In genomic region chr17:43879723-43880419, GRCh38 we compare ENCODE assay signal across 16 cellular contexts. TPM values are rescaled to one million over a fixed set of nuclear protein-coding genes. Genes with fewer than 3 reads are reported as not detected.
DNase-seq lines count a peak whose midpoint lies in the region; ATAC-seq, FAIRE-seq and TF ChIP-seq lines count a peak whose summit lies in the region.
"Had no signal": no experiment of that assay in that cellular context is flagged by ENCODE, and none has a peak within 500 bp of the region (broad histone marks: within the 10 kb centered on the region; RNA-seq: fewer than 3 reads in every experiment).

No MANE protein-coding gene starts in this region.

- no peak for TF ChIP-seq POLR2A in upper lobe of left lung (IDR thresholded peaks at IDR 0.05)

- peaks cover 0 to 8% (median 5%) of the 10 kb centered on the region in 4 donors for H3K4me1 ChIP-seq in upper lobe of left lung

- H3K9me3 ChIP-seq in upper lobe of left lung, result no peaks in the 10 kb centered on the region
- H3K9me3 ChIP-seq: Caco-2 had no signal

- no peak for TF ChIP-seq EP300 in upper lobe of left lung (IDR thresholded peaks at IDR 0.05)

- H3K27ac ChIP-seq in upper lobe of left lung, result no peak overlapping the region
- H3K27ac ChIP-seq: HL-60, KMS-11 had no signal

- H3K4me3 ChIP-seq in H7 (ENCODE audit: insufficient read depth, low read depth, low read length) (no peak overlapping the region), upper lobe of left lung (no peak overlapping the region)
- H3K4me3 ChIP-seq: GM12878, GM23338 had no signal

- H3K36me3 ChIP-seq in H7 (replicated peaks; ENCODE audit: control insufficient read depth, insufficient read depth, low read length) (peaks cover 1% of the 10 kb centered on the region), upper lobe of left lung (no peaks in the 10 kb centered on the region)

- intact Hi-C loops in sciatic nerve (cut with DNase I), result loop anchor here (2.0 kb wide), 1 partner anchor 45 kb away; no protein-coding TSS in a partner anchor

- DNase-seq in H7 (peak; percentile 21), HTR-8/SVneo (ENCODE audit: insufficient read length, low spot score) (no peak), islet precursor cell (peak; percentile 46), sciatic nerve (ENCODE audit: low spot score) (peak; percentile 54), upper lobe of left lung (no peak), DMS 273 (lab: John Stamatoyannopoulos, UW; ENCODE audit: unreplicated experiment) (no peak), COLO668 (lab: John Stamatoyannopoulos, UW; ENCODE audit: unreplicated experiment) (no peak), GM03348 (ENCODE audit: low spot score) (no peak)

- peak; percentile 59 for FAIRE-seq in HTR-8/SVneo (lab: Jason Lieb, UNC)

- no peaks in the 10 kb centered on the region for H3K27me3 ChIP-seq in H7 (ENCODE audit: control insufficient read depth, insufficient read depth, low read length)
- H3K27me3 ChIP-seq in upper lobe of left lung, result no peaks in the 10 kb centered on the region

- ATAC-seq in sciatic nerve (no peak), upper lobe of left lung (ENCODE audit: low FRiP score in 2 of 2) (no peak)

- WGBS in upper lobe of left lung, 2 donors, result 83 to 85% methylated on average over 14 to 17 of the region's 20 CpGs

- TF ChIP-seq CTCF in upper lobe of left lung (IDR thresholded peaks at IDR 0.05), result no peak

RNA-seq across cellular contexts. Expression of gene MPP2, which starts 27.5 kb away (rescaled TPM):
- total RNA-seq in H7 (2014; rRNA removed; shearing (Covaris generic)), result 9.0 and 12.2 TPM in 2 replicates
- total RNA-seq in sciatic nerve (4.6 TPM), upper lobe of left lung (1 to 10 TPM in 2 of 6 donors, under 1 TPM in 3, not detected in 1; 0.20 to 2.0 (median 0.74) TPM)

RNA-seq across cellular contexts. Expression of gene CD300LG, which starts 32.9 kb away (rescaled TPM):
- total RNA-seq in H7 (2014; rRNA removed; shearing (Covaris generic)), result not detected in 2 replicates
- total RNA-seq in sciatic nerve (22.8 TPM), upper lobe of left lung (10 to 100 TPM in 2 of 6 donors, 1 to 10 TPM in 3, under 1 TPM in 1; 0.71 to 65.9 (median 7.8) TPM)
- total RNA-seq: A673; Caco-2; CD8-positive, alpha-beta T cell; GM12878; GM23338; H9 had no signal

RNA-seq across cellular contexts. Expression of gene MPP3, which starts 46.9 kb away (rescaled TPM):
- total RNA-seq in H7 (2014; rRNA removed; shearing (Covaris generic)), result 7.7 and 8.3 TPM in 2 replicates
- total RNA-seq in sciatic nerve (13.8 TPM), upper lobe of left lung (100 to 1,000 TPM in 1 of 6 donors, 10 to 100 TPM in 5; 16.2 to 142 (median 38.5) TPM)
- total RNA-seq: CD8-positive, alpha-beta T cell; GM12878 had no signal

Comparison
In these comparisons a context has a peak if more than half of its experiments do, and no peak if none do; other contexts are left out.
1. DNase-seq: peak in H7 (single experiment), islet precursor cell (single experiment) and sciatic nerve (single experiment); none in HTR-8/SVneo (single experiment), upper lobe of left lung (0 of 2), DMS 273 (single experiment), COLO668 (single experiment) and GM03348 (single experiment).